In the genomic region with DNA sequence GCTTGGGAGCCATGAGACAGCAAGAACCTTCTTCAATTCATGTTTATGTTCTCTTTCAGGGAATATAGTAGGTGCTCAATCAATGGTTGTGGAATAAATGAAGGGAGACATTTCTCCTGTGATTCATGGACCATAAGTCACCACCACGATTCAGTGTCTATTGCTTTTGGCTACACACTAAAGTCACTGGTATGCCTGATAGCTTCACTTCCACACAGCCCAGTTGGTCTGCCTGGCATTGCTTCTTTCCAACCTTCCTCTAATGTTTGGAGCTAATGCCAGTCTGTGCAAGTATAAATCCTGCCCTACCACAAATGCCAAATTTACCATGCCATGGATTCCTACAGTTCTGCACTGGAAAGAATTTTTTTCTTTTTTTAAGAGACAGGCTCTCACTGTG, we compare ENCODE assay signal across 14 cellular contexts. TPM values are rescaled to one million over a fixed set of nuclear protein-coding genes. Genes with fewer than 3 reads are reported as not detected.
"Had no signal": no experiment of that assay in that cellular context is flagged by ENCODE, and none has a peak within 500 bp of the region (broad histone marks: within the 10 kb centered on the region; RNA-seq: fewer than 3 reads in every experiment).

No MANE protein-coding gene starts in this region.

- H3K27ac ChIP-seq: gastroesophageal sphincter, heart left ventricle, sigmoid colon, transverse colon had no signal

- FAIRE-seq: colon had no signal

- H3K27me3 ChIP-seq: sigmoid colon, transverse colon had no signal

- H3K4me3 ChIP-seq: gastroesophageal sphincter, heart left ventricle, mucosa of descending colon, sigmoid colon, transverse colon had no signal

- ATAC-seq: naive thymus-derived CD8-positive, alpha-beta T cell; stimulated activated naive CD8-positive, alpha-beta T cell treated with anti-CD3 and anti-CD28 coated beads, Interleukin-15, Interleukin-2, amounts not matched to agents 100 U/mL and 50 U/mL, for 24 hours had no signal

- H3K4me1 ChIP-seq: gastroesophageal sphincter had no signal

- DNase-seq: activated B cell treated with CpG ODN at 0.5 μM for 24 hours; activated CD4-positive, alpha-beta memory T cell treated with anti-CD3 and anti-CD28 coated beads for 36 hours; activated CD4-positive, alpha-beta T cell treated with anti-CD3 and anti-CD28 coated beads for 4 hours; activated naive CD8-positive, alpha-beta T cell treated with anti-CD3 and anti-CD28 coated beads for 36 hours; amniotic stem cell; heart left ventricle; mesenchymal stem cell; mucosa of descending colon; sigmoid colon; stimulated activated naive CD8-positive, alpha-beta T cell treated with anti-CD3 and anti-CD28 coated beads, Interleukin-15, Interleukin-2, amounts not matched to agents 100 U/mL and 50 U/mL, for 24 hours; transverse colon had no signal

- H3K9me3 ChIP-seq: gastroesophageal sphincter, heart left ventricle, mucosa of descending colon, sigmoid colon, transverse colon had no signal

- H3K36me3 ChIP-seq: gastroesophageal sphincter, heart left ventricle, sigmoid colon, transverse colon had no signal

RNA-seq across cellular contexts. Expression of a gene that starts 1.3 kb away (rescaled TPM):
- total RNA-seq: activated B cell treated with CpG ODN at 0.5 μM for 24 hours; activated CD4-positive, alpha-beta memory T cell treated with anti-CD3 and anti-CD28 coated beads for 36 hours; activated naive CD8-positive, alpha-beta T cell treated with anti-CD3 and anti-CD28 coated beads for 36 hours; naive thymus-derived CD8-positive, alpha-beta T cell; sigmoid colon had no signal

RNA-seq across cellular contexts. Expression of a gene that starts 42.2 kb away (rescaled TPM):
- total RNA-seq: activated B cell treated with CpG ODN at 0.5 μM for 24 hours; activated CD4-positive, alpha-beta memory T cell treated with anti-CD3 and anti-CD28 coated beads for 36 hours; naive thymus-derived CD8-positive, alpha-beta T cell; sigmoid colon; transverse colon had no signal
